In the genomic region with DNA sequence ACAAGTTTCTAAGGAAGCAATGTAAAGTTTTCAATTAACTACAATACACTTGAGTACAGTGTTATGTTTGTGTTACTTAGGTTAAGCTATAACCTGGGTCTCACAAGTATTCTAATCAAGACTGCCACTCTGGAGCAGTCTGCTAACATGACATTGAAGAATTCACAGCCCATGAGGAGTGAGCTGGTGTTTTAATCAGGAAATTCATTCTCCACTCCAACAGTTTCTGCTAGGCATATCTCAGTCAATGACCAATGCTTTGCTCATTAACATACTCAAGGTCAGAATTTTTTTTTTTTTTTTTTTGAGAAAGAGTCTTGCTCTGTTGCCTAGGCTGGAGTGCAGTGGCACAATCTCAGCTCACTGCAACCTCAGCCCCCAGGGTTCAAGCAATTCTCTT, we compare ENCODE assay signal across 18 cellular contexts.
"Had no signal": no experiment of that assay in that cellular context is flagged by ENCODE, and none has a peak within 500 bp of the region (broad histone marks: within the 10 kb centered on the region; RNA-seq: fewer than 3 reads in every experiment).

No MANE protein-coding gene starts in this region.

- H3K27ac Mint-ChIP-seq: activated naive CD4-positive, alpha-beta T cell treated with anti-CD3 and anti-CD28 coated beads for 36 hours; brain; progenitor cell of endocrine pancreas had no signal

- H3K27ac ChIP-seq: heart right ventricle, left lung, right atrium auricular region, SK-N-MC, upper lobe of left lung, VCaP had no signal

- H3K27me3 Mint-ChIP-seq: brain, progenitor cell of endocrine pancreas had no signal

- DNase-seq: activated CD4-positive, alpha-beta T cell treated with anti-CD3 and anti-CD28 coated beads, Interleukin-2, amount 50 U/mL, for 1 hour; activated naive CD4-positive, alpha-beta T cell treated with anti-CD3 and anti-CD28 coated beads for 36 hours; activated T-cell treated with anti-CD3 and anti-CD28 coated beads for 4 hours; foreskin fibroblast; heart right ventricle; left lung; natural killer cell; stimulated activated CD4-positive, alpha-beta T cell treated with anti-CD3 and anti-CD28 coated beads, Interleukin-4, amount 100 ng/mL, for 24 hours; stimulated activated naive CD8-positive, alpha-beta T cell treated with anti-CD3 and anti-CD28 coated beads, Interleukin-15, Interleukin-2, amounts not matched to agents 100 U/mL and 50 U/mL, for 24 hours; SW 1271 had no signal

- H3K36me3 Mint-ChIP-seq: natural killer cell had no signal

- H3K9me3 Mint-ChIP-seq: activated naive CD4-positive, alpha-beta T cell treated with anti-CD3 and anti-CD28 coated beads for 36 hours; natural killer cell had no signal

- ATAC-seq: activated CD4-positive, CD25-positive, alpha-beta regulatory T cell treated with anti-CD3 and anti-CD28 coated beads, Interleukin-2, amount 50 U/mL, for 24 hours; heart right ventricle; left lung; natural killer cell; stimulated activated naive CD8-positive, alpha-beta T cell treated with anti-CD3 and anti-CD28 coated beads, Interleukin-15, Interleukin-2, amounts not matched to agents 100 U/mL and 50 U/mL, for 24 hours had no signal

- H3K9me3 ChIP-seq: heart right ventricle, left lung, right atrium auricular region, upper lobe of left lung had no signal

- H3K4me3 ChIP-seq: heart right ventricle, left lung, lung, right atrium auricular region, SK-N-MC, upper lobe of left lung had no signal

- H3K27me3 ChIP-seq: heart right ventricle, left lung, right atrium auricular region, upper lobe of left lung had no signal

- H3K4me1 ChIP-seq: right atrium auricular region had no signal

- H3K4me1 Mint-ChIP-seq: brain had no signal

- H3K4me3 Mint-ChIP-seq: activated naive CD4-positive, alpha-beta T cell treated with anti-CD3 and anti-CD28 coated beads for 36 hours; brain; natural killer cell had no signal
